21 cellular contexts compared by ENCODE assay signal in the genomic region with DNA sequence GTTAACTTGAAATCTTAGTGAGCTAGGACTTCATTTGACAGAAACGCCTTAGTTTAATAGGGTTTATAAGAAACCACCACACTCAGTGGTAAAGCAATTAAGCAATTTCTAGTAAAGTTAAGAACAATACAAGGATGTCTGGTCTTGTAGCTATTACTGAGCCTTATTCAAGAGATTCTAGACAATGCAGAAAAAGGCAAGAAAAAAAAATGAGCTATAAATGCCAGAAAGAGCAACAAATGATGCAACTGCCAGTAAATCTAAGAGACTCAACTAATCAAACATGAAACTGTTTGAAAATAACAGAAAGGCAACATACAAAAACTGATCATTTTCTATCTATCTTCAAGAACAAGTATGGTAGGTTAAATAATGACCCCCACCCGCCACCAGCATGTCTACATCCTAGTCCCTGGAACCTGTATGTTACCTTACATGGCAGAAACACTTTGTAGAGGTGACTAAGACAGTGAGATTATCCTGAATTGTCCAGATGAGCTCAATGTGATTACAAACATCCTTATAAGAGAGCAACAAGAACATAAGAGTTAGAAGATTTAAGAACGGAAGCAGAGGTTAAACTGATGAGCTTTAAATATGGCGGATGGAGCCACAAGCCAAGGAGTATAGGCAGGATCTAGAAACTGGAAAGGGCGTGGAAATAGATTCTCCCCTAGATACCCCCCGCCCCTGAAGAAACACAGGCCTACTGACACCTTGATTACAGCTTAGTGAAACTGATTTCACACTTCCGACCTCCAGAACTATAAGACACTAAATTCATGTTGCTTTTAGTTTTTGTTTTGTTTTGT.
"Had no signal": no experiment of that assay in that cellular context is flagged by ENCODE, and none has a peak within 500 bp of the region (broad histone marks: within the 10 kb centered on the region; RNA-seq: fewer than 3 reads in every experiment).

No MANE protein-coding gene starts in this region.

- H3K27me3 Mint-ChIP-seq: central memory CD8-positive, alpha-beta T cell; naive thymus-derived CD8-positive, alpha-beta T cell; T-helper 17 cell had no signal

- H3K9me3 Mint-ChIP-seq: activated T-cell treated with anti-CD3 and anti-CD28 coated beads, Interleukin-2, amount 50 U/mL, for 72 hours; central memory CD8-positive, alpha-beta T cell; naive thymus-derived CD8-positive, alpha-beta T cell had no signal

- H3K9me3 ChIP-seq: ascending aorta, ovary, right lobe of liver, tibial artery had no signal

- H3K4me3 ChIP-seq: ascending aorta, coronary artery, ovary, psoas muscle, right lobe of liver, tibial artery had no signal

- H3K27me3 ChIP-seq: ascending aorta, ovary, right lobe of liver, tibial artery had no signal

- FAIRE-seq: urothelium cell line had no signal

- DNase-seq: activated CD4-positive, CD25-positive, alpha-beta regulatory T cell treated with anti-CD3 and anti-CD28 coated beads, Interleukin-2, amount 50 U/mL, for 72 hours; activated CD8-positive, alpha-beta memory T cell treated with anti-CD3 and anti-CD28 coated beads for 24 hours; activated CD8-positive, alpha-beta memory T cell treated with anti-CD3 and anti-CD28 coated beads, Interleukin-2, amount 50 U/mL, for 48 hours; activated effector memory CD4-positive, alpha-beta T cell treated with anti-CD3 and anti-CD28 coated beads, Interleukin-2, amount 50 U/mL, for 16 hours; activated naive CD4-positive, alpha-beta T cell treated with anti-CD3 and anti-CD28 coated beads, Interleukin-2, amount 50 U/mL, for 16 hours; activated T-cell treated with anti-CD3 and anti-CD28 coated beads, Interleukin-2, amount 50 U/mL, for 72 hours; effector CD8-positive, alpha-beta T cell; naive thymus-derived CD8-positive, alpha-beta T cell; ovary; psoas muscle; right lobe of liver; stimulated activated CD8-positive, alpha-beta memory T cell treated with anti-CD3 and anti-CD28 coated beads, Interleukin-4, amount 100 ng/mL, for 48 hours; stimulated activated naive CD4-positive, alpha-beta T cell treated with Interleukin-2 at 50 U/mL for 16 hours; substantia nigra; T-helper 17 cell; tibial artery had no signal

- ATAC-seq: activated T-cell treated with anti-CD3 and anti-CD28 coated beads, Interleukin-2, amount 50 U/mL, for 72 hours; naive thymus-derived CD8-positive, alpha-beta T cell; psoas muscle; right lobe of liver; T-helper 17 cell had no signal

- H3K4me1 ChIP-seq: ascending aorta, psoas muscle, right lobe of liver, tibial artery had no signal

- H3K36me3 ChIP-seq: ascending aorta, ovary, right lobe of liver had no signal

- H3K27ac Mint-ChIP-seq: activated T-cell treated with anti-CD3 and anti-CD28 coated beads, Interleukin-2, amount 50 U/mL, for 72 hours; naive thymus-derived CD8-positive, alpha-beta T cell had no signal

- H3K4me3 Mint-ChIP-seq: activated T-cell treated with anti-CD3 and anti-CD28 coated beads, Interleukin-2, amount 50 U/mL, for 72 hours; central memory CD8-positive, alpha-beta T cell; naive thymus-derived CD8-positive, alpha-beta T cell; T-helper 17 cell had no signal

- H3K27ac ChIP-seq: ascending aorta, coronary artery, ovary, right lobe of liver, tibial artery, VCaP had no signal
